In the genomic region with DNA sequence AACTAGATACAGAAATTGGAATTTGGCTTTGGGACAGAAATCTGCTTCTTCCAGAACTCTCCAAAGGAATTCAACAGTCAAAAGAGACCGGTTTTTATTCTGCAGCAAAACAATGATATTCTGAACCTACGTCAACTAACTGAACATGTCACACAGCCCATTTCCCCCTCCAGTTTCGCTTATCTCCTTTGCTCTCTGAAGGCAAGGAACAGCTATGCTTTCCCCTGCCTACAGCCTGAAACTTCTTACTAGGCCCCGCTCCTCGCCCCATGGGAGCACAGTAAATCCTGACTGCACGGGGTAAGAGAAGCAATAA, we compare ENCODE assay signal across 8 cellular contexts. TPM values are rescaled to one million over a fixed set of nuclear protein-coding genes. Genes with fewer than 3 reads are reported as not detected.
DNase-seq lines count a peak whose midpoint lies in the region; ATAC-seq and TF ChIP-seq lines count a peak whose summit lies in the region.

No MANE protein-coding gene starts in this region.

- DNase-seq in right atrium auricular region (ENCODE audit: low spot score) (no peak), left ventricle myocardium superior (no peak), substantia nigra (lab: John Stamatoyannopoulos, UW) (no peak), HPDE6-E6E7 (ENCODE audit: extremely low spot score) (no peak), sciatic nerve (ENCODE audit: low spot score) (no peak)
- no peak for DNase-seq in activated CD4-positive, alpha-beta memory T cell treated with anti-CD3 and anti-CD28 coated beads for 36 hours

- H3K27me3 Mint-ChIP-seq in activated CD4-positive, alpha-beta memory T cell treated with anti-CD3 and anti-CD28 coated beads for 36 hours = no peaks in the 10 kb centered on the region

- H3K27me3 ChIP-seq in right atrium auricular region (no peaks in the 10 kb centered on the region), iPS-20b (ENCODE audit: insufficient read depth, low read length) (no peaks in the 10 kb centered on the region)

- H3K4me3 Mint-ChIP-seq in activated CD4-positive, alpha-beta memory T cell treated with anti-CD3 and anti-CD28 coated beads for 36 hours = peak overlapping the region; percentile 89

- ATAC-seq in left ventricle myocardium superior (no peak), HG03175 (IDR thresholded peaks at IDR 0.05; ENCODE audit: unreplicated experiment) (peak; percentile 28), sciatic nerve (no peak)

- no peak for TF ChIP-seq CTCF in right atrium auricular region (IDR thresholded peaks at IDR 0.05)

- H3K36me3 Mint-ChIP-seq in activated CD4-positive, alpha-beta memory T cell treated with anti-CD3 and anti-CD28 coated beads for 36 hours = peaks cover 14% of the 10 kb centered on the region

- POLR2A ChIA-PET in activated CD4-positive, alpha-beta memory T cell treated with anti-CD3 and anti-CD28 coated beads for 36 hours (lab: Charles Lee) = interaction anchor here (0.6 kb wide), 2 partner anchors 10 to 35 kb away, joined by 3 read pairs; no protein-coding TSS in a partner anchor

- H3K27ac Mint-ChIP-seq in activated CD4-positive, alpha-beta memory T cell treated with anti-CD3 and anti-CD28 coated beads for 36 hours = peak overlapping the region; percentile 92

- H3K9me3 Mint-ChIP-seq in activated CD4-positive, alpha-beta memory T cell treated with anti-CD3 and anti-CD28 coated beads for 36 hours = no peaks in the 10 kb centered on the region

- no peaks in the 10 kb centered on the region for H3K9me3 ChIP-seq in right atrium auricular region
- H3K9me3 ChIP-seq in iPS-20b (ENCODE audit: insufficient read depth, low read depth, low read length) = no peaks in the 10 kb centered on the region

- H3K4me1 Mint-ChIP-seq in activated CD4-positive, alpha-beta memory T cell treated with anti-CD3 and anti-CD28 coated beads for 36 hours (ENCODE audit: low read depth) = peaks cover 44% of the 10 kb centered on the region

- CTCF ChIA-PET in activated CD4-positive, alpha-beta memory T cell treated with anti-CD3 and anti-CD28 coated beads for 36 hours (lab: Charles Lee) = interaction anchor here (0.6 to 1.0 kb wide), 2 partner anchors 69 to 92 kb away, joined by 3 to 5 read pairs; partner anchors contain the start of gene RFESD

- H3K9ac ChIP-seq in iPS-20b (ENCODE audit: low read depth, low read length) = peak overlapping the region; percentile 92

- intact Hi-C loops in left ventricle myocardium superior (cut with micrococcal nuclease) = no loop called here
- intact Hi-C loops in activated CD4-positive, alpha-beta memory T cell treated with anti-CD3 and anti-CD28 coated beads for 36 hours (cut with micrococcal nuclease) = loop anchor here (2.0 to 10.0 kb wide), 4 partner anchors 161 to 1108 kb away; partner anchors contain the start of genes CAST and GLRX
- intact Hi-C loops in sciatic nerve (cut with DNase I) = no loop called here

- H3K36me3 ChIP-seq in right atrium auricular region (peaks cover 5% of the 10 kb centered on the region), iPS-20b (ENCODE audit: insufficient read depth, low read depth, low read length) (peaks cover 15% of the 10 kb centered on the region)

- peak overlapping the region; percentile 78 to 91 for H3K4me3 ChIP-seq in right atrium auricular region
- peak overlapping the region; percentile 97 for H3K4me3 ChIP-seq in iPS-20b (ENCODE audit: low read length)

- H3K27ac ChIP-seq in right atrium auricular region (peak overlapping the region; percentile 90 to 95), iPS-20b (ENCODE audit: low read length) (peak overlapping the region; percentile 68), substantia nigra (ENCODE audit: low read depth, low read length, poor library complexity, severe bottlenecking) (peak overlapping the region; percentile 70)

- peaks cover 0 to 33% of the 10 kb centered on the region in 2 donors for H3K4me1 ChIP-seq in right atrium auricular region
- 0 out of 2 replicates have a peak, but pooled peaks cover 4% of the 10 kb centered on the region for H3K4me1 ChIP-seq in iPS-20b (ENCODE audit: insufficient read depth, low read length)

RNA-seq across cellular contexts. Expression of gene SKIC3, which starts 0.5 kb away (rescaled TPM):
- total RNA-seq in right atrium auricular region (10 to 100 TPM; 32.1 to 39.3 TPM), left ventricle myocardium superior (68.3 TPM), sciatic nerve (99.9 TPM)
- 10 to 100 TPM; 74.7 to 78.1 TPM for total RNA-seq in activated CD4-positive, alpha-beta memory T cell treated with anti-CD3 and anti-CD28 coated beads for 36 hours

RNA-seq across cellular contexts. Expression of gene ARSK, which starts 0.6 kb away (rescaled TPM):
- total RNA-seq in right atrium auricular region (1 to 10 TPM; 3.7 to 6.0 TPM), left ventricle myocardium superior (4.6 TPM), sciatic nerve (6.9 TPM)
- total RNA-seq in activated CD4-positive, alpha-beta memory T cell treated with anti-CD3 and anti-CD28 coated beads for 36 hours = 1 to 10 TPM; 4.5 to 4.6 TPM
